ENCODE assay signal across 20 cellular contexts in the genomic region with DNA sequence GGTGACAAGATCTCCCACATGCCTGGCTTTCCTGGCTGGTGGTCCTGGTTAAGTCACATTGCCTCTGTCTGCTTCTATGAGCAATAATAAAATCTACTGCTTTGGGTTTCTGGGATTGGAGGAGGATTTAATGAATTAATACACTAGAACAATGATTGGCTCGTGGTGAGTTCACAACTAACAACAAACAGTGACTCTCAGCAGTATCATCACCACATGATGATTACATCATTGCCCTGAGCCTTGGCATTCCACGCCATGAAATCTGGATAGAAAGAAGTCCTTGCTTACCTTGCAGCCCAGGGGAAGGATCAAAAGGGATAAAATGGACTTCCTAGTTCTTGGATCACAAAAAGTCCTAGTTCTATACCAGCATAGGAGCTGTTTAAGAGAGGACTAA.
A peak's percentile ranks its signal among the peaks of the same experiment; 100 is the strongest.
DNase-seq lines count a peak whose midpoint lies in the region; ATAC-seq, FAIRE-seq and TF ChIP-seq lines count a peak whose summit lies in the region.
"Had no signal": no experiment of that assay in that cellular context is flagged by ENCODE, and none has a peak within 500 bp of the region (broad histone marks: within the 10 kb centered on the region; RNA-seq: fewer than 3 reads in every experiment).

No MANE protein-coding gene starts in this region.

- no peak overlapping the region for H4K91ac ChIP-seq in H9 (ENCODE audit: insufficient read length, low read depth, low read length)

- no peaks in the 10 kb centered on the region for H3K9me3 ChIP-seq in H9 (ENCODE audit: control insufficient read depth, low read depth, low read length)
- H3K9me3 ChIP-seq: SJCRH30 had no signal

- no peak overlapping the region for H2BK5ac ChIP-seq in H9 (ENCODE audit: insufficient read length, low read length)

- no peaks in the 10 kb centered on the region for H3K79me2 ChIP-seq in H9 (ENCODE audit: insufficient read depth, low read length)

- H3K56ac ChIP-seq in H9 (ENCODE audit: insufficient read length, low read depth, low read length) = no peak overlapping the region

- no peaks in the 10 kb centered on the region for H3K36me3 ChIP-seq in bronchial epithelial cell (ENCODE audit: control insufficient read depth, insufficient read depth, low read length)
- H3K36me3 ChIP-seq: SJCRH30 had no signal

- no peak overlapping the region for H3K23ac ChIP-seq in H9 (ENCODE audit: insufficient read length, low read depth, low read length)

- peaks cover 9 to 16% of the 10 kb centered on the region in 2 experiments for H3K4me1 Mint-ChIP-seq in H9

- H3K18ac ChIP-seq in H9 (ENCODE audit: insufficient read length, low read depth, low read length) = peak overlapping the region; percentile 21

- ATAC-seq in HG03432 (IDR thresholded peaks at IDR 0.05; ENCODE audit: unreplicated experiment) (no peak), GM18870 (IDR thresholded peaks at IDR 0.05; ENCODE audit: unreplicated experiment) (no peak)
- ATAC-seq: HepG2 had no signal

- H3K36me3 Mint-ChIP-seq in H9 (ENCODE audit: insufficient read depth in 1 of 3, low read depth in 3 of 3) = peaks cover 0 to 5% (median 0%) of the 10 kb centered on the region in 3 experiments; a peak in 1 of 7 replicates

- H3K9ac ChIP-seq in H9 (ENCODE audit: extremely low read depth, insufficient read length, low read length) = no peak overlapping the region

- no peaks in the 10 kb centered on the region for H3K79me1 ChIP-seq in H9 (ENCODE audit: insufficient read depth, low read depth, low read length, poor library complexity, severe bottlenecking)

- peak; percentile 5 for DNase-seq in ELF-1 (ENCODE audit: low read depth, low spot score)
- DNase-seq in H9 = no peak
- DNase-seq in bronchial epithelial cell (ENCODE audit: low read depth) = peak; percentile 75
- peak; percentile 18 for DNase-seq in kidney tubule cell (ENCODE audit: low spot score)
- DNase-seq in NCI-H2171 (lab: John Stamatoyannopoulos, UW) = no peak
- DNase-seq: Calu3, DMS53, H7, KG1, NCI-H1048, NCI-H1436 treated with DMSO at 0.1 percent for 48 hours, NCI-H2081, NCI-H510A, NCI-H82, PC-9, SJCRH30 had no signal

- H3K27me3 Mint-ChIP-seq in H9 (ENCODE audit: low read depth) = no peaks in the 10 kb centered on the region

- peaks cover 0 to 4% of the 10 kb centered on the region in 2 experiments; a peak in 1 of 5 replicates for H3K9me3 Mint-ChIP-seq in H9

- no peak overlapping the region for H4K8ac ChIP-seq in H9 (replicated peaks; ENCODE audit: insufficient read length, low read depth, low read length)

- H3K4me1 ChIP-seq in H9 (ENCODE audit: insufficient read depth, low read length) = peaks cover 3% of the 10 kb centered on the region; the same call in 1 of the 2 replicates
- H3K4me1 ChIP-seq: SJCRH30 had no signal

- no peak overlapping the region for H2BK15ac ChIP-seq in H9 (ENCODE audit: low read depth, low read length)

- no peaks in the 10 kb centered on the region for H4K20me1 ChIP-seq in H9 (ENCODE audit: control insufficient read depth, insufficient read depth, insufficient read length)

- H3K4me3 ChIP-seq in bronchial epithelial cell (ENCODE audit: low read depth, low read length) = no peak overlapping the region
- H3K4me3 ChIP-seq: PC-9, SJCRH30 had no signal

- H2AFZ ChIP-seq in H9 (ENCODE audit: low read length) = no peak overlapping the region
- H2AFZ ChIP-seq: PC-9 had no signal

- H2AK5ac ChIP-seq in H9 (ENCODE audit: insufficient read length, low read length) = no peak overlapping the region

- H2BK12ac ChIP-seq in H9 (ENCODE audit: insufficient read length, low read depth, low read length) = no peak overlapping the region

- WGBS in H9 (ENCODE audit: extremely low coverage, insufficient read length, low lambda C conversion rate) = no CpG with 5 or more reads among the region's 2 CpGs

- H3T11ph ChIP-seq in H9 (ENCODE audit: low read length) = no peak overlapping the region

- H3K14ac ChIP-seq in H9 (ENCODE audit: insufficient read depth, low read length) = no peak overlapping the region

- H3K27ac Mint-ChIP-seq in H9 = peak overlapping the region in 1 of 3 experiments; percentile 74; a peak in 1 of 7 replicates

- no peak for TF ChIP-seq CTCF in H9 (conservative IDR thresholded peaks at IDR 0.05)
- no peak for TF ChIP-seq CTCF in bronchial epithelial cell (IDR thresholded peaks at IDR 0.05; ENCODE audit: insufficient read depth, low read length, severe bottlenecking)

- H2BK20ac ChIP-seq in H9 (ENCODE audit: low read depth, low read length, poor library complexity, severe bottlenecking) = no peak overlapping the region

- no peak overlapping the region for H3K4me3 Mint-ChIP-seq in H9

- no peak overlapping the region for H2BK120ac ChIP-seq in H9 (ENCODE audit: low read depth, low read length, poor library complexity, severe bottlenecking)

- H3K4me2 ChIP-seq in H9 (ENCODE audit: insufficient read depth, insufficient read length, low read length) = no peak overlapping the region
- H3K4me2 ChIP-seq: PC-9 had no signal

- FAIRE-seq in bronchial epithelial cell (lab: Jason Lieb, UNC) = no peak
- FAIRE-seq: GM19239, HepG2 had no signal

- H4K5ac ChIP-seq in H9 (ENCODE audit: insufficient read length, low read depth, low read length) = no peak overlapping the region

- no peak overlapping the region for H3K4ac ChIP-seq in H9 (ENCODE audit: low read depth, low read length)

- H3K27ac ChIP-seq in H9 (ENCODE audit: insufficient read length, low read depth, low read length) = no peak overlapping the region
- H3K27ac ChIP-seq: PC-9, SJCRH30 had no signal

- H3K27me3 ChIP-seq in H9 (ENCODE audit: insufficient read depth, low read length) (no peaks in the 10 kb centered on the region), bronchial epithelial cell (ENCODE audit: control insufficient read depth, insufficient read depth, low read length) (no peaks in the 10 kb centered on the region)
- H3K27me3 ChIP-seq: SJCRH30 had no signal

- no peaks in the 10 kb centered on the region for H3K23me2 ChIP-seq in H9 (ENCODE audit: insufficient read length, low read depth, low read length, poor library complexity, severe bottlenecking)

Comparison
In these comparisons a context has a peak if more than half of its experiments do, and no peak if none do; other contexts are left out.
1. DNase-seq: peak in ELF-1 (single experiment), bronchial epithelial cell (single experiment) and kidney tubule cell (single experiment); none in H9 (single experiment) and NCI-H2171 (single experiment).